In the genomic region with DNA sequence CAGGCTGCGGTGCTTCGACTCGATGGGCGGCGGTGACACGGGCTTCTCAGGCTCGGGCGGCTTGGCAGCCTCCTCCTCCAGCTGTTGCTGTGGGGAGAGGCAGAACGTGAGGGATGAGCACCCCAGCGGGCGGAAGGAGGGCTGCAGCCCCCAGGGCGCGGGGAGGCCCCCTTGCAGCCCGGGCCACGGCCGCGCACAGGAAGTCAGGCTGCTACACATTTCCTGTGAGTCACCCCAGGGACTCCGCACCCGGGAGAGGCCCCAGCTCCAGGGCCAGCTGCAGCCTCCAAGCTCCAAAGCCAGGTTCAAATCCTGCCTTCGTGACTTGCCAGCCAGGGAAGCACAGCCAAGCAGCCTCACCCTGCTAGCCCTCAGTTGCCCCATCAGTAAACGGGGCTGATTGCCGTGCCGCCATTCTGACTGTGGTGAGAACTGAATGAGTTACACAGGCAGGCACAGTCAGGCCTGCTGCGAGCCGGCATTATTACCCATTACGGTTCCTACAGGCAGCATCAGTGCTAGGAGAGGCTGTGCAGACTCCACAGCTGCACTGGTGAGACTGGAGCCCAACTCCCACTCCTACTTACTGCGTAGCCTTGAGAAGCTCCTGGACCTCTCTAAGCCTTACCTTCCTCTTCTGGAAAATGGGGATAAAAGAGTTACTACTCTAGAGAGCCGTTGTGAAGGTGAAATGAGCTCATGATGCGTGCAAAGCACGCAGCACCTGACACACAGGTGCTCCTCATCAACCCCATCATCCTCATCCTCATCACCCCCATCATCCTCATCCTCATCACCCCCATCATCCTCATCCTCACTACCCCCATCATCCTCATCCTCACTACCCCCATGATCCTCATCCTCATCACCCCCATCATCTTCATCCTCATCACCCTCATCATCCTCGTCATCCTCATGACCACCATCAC, we compare ENCODE assay signal across 9 cellular contexts.
DNase-seq lines count a peak whose midpoint lies in the region; ATAC-seq and FAIRE-seq lines count a peak whose summit lies in the region.
"Had no signal": no experiment of that assay in that cellular context is flagged by ENCODE, and none has a peak within 500 bp of the region (broad histone marks: within the 10 kb centered on the region; RNA-seq: fewer than 3 reads in every experiment).

No MANE protein-coding gene starts in this region.

- DNase-seq in CD1c-positive myeloid dendritic cell (ENCODE audit: extremely low spot score) (peak; percentile 76), dermis blood vessel endothelial cell (peak; percentile 83), NCI-H69 (lab: John Stamatoyannopoulos, UW) (no peak), frontal cortex (ENCODE audit: low spot score in 2 of 2) (no peak)
- peak; percentile 73 for DNase-seq in activated CD4-positive, CD25-positive, alpha-beta regulatory T cell treated with anti-CD3 and anti-CD28 coated beads, Interleukin-2, amount 50 U/mL, for 16 hours (ENCODE audit: low read depth, low spot score)
- peak; percentile 74 to 76 for DNase-seq in stimulated activated CD4-positive, alpha-beta T cell treated with anti-CD3 and anti-CD28 coated beads, Interleukin-12 subunit alpha, Interleukin-12 subunit beta, amount 100 ng/mL, for 24 hours (ENCODE audit: low read depth in 2 of 2)

- ATAC-seq in GM19438 (IDR thresholded peaks at IDR 0.05; ENCODE audit: low read depth, unreplicated experiment) (peak; percentile 98), HG03565 (IDR thresholded peaks at IDR 0.05; ENCODE audit: unreplicated experiment) (peak; percentile 86)

- no peak for FAIRE-seq in frontal cortex (lab: Jason Lieb, UNC)
- FAIRE-seq: islet of Langerhans had no signal

Comparison
In these comparisons a context has a peak if more than half of its experiments do, and no peak if none do; other contexts are left out.
1. DNase-seq: peak in CD1c-positive myeloid dendritic cell (single experiment), activated CD4-positive, CD25-positive, alpha-beta regulatory T cell treated with anti-CD3 and anti-CD28 coated beads, Interleukin-2, amount 50 U/mL, for 16 hours (single experiment), dermis blood vessel endothelial cell (single experiment) and stimulated activated CD4-positive, alpha-beta T cell treated with anti-CD3 and anti-CD28 coated beads, Interleukin-12 subunit alpha, Interleukin-12 subunit beta, amount 100 ng/mL, for 24 hours (2 of 2); none in NCI-H69 (single experiment) and frontal cortex (0 of 2).